ENCODE assay signal across 8 cellular contexts in genomic region chr22:23182289-23183106, GRCh38. TPM values are rescaled to one million over a fixed set of nuclear protein-coding genes. Genes with fewer than 3 reads are reported as not detected.
DNase-seq lines count a peak whose midpoint lies in the region; ATAC-seq and TF ChIP-seq lines count a peak whose summit lies in the region.

No MANE protein-coding gene starts in this region.

- peak overlapping the region; percentile 42 for H3K9ac ChIP-seq in endocrine pancreas (ENCODE audit: control insufficient read depth, insufficient read depth, low read length)

- no peaks in the 10 kb centered on the region for H3K27me3 ChIP-seq in MG63
- H3K27me3 ChIP-seq in endocrine pancreas (ENCODE audit: control insufficient read depth, insufficient read depth, low read length) = no peaks in the 10 kb centered on the region
- no peaks in the 10 kb centered on the region for H3K27me3 ChIP-seq in upper lobe of left lung

- H3K9me3 Mint-ChIP-seq in activated CD4-positive, alpha-beta T cell treated with anti-CD3 and anti-CD28 coated beads, Interleukin-2, amount 10 ng/mL, durations not matched to agents 7 days and 5 days = no peaks in the 10 kb centered on the region
- H3K9me3 Mint-ChIP-seq in neural crest cell = no peaks in the 10 kb centered on the region

- peaks cover 38% of the 10 kb centered on the region for H3K36me3 Mint-ChIP-seq in activated CD4-positive, alpha-beta T cell treated with anti-CD3 and anti-CD28 coated beads, Interleukin-2, amount 10 ng/mL, durations not matched to agents 7 days and 5 days (ENCODE audit: low read depth)
- peaks cover 9% of the 10 kb centered on the region for H3K36me3 Mint-ChIP-seq in neural crest cell (ENCODE audit: low read depth)

- no peaks in the 10 kb centered on the region for H3K27me3 Mint-ChIP-seq in activated CD4-positive, alpha-beta T cell treated with anti-CD3 and anti-CD28 coated beads, Interleukin-2, amount 10 ng/mL, durations not matched to agents 7 days and 5 days
- peaks cover 16% of the 10 kb centered on the region for H3K27me3 Mint-ChIP-seq in neural crest cell (ENCODE audit: low read depth)

- no peak for TF ChIP-seq POLR2A in upper lobe of left lung (IDR thresholded peaks at IDR 0.05)

- no peaks in the 10 kb centered on the region for H3K9me3 ChIP-seq in MG63
- H3K9me3 ChIP-seq in endocrine pancreas (ENCODE audit: control insufficient read depth, low read length) = no peaks in the 10 kb centered on the region
- H3K9me3 ChIP-seq in upper lobe of left lung = no peaks in the 10 kb centered on the region

- H3K4me3 ChIP-seq in MG63 (peak overlapping the region; percentile 32), endocrine pancreas (ENCODE audit: control insufficient read depth, insufficient read depth, low read length) (peak overlapping the region; percentile 51), upper lobe of left lung (peak overlapping the region; percentile 75 to 92 (median 77))

- H3K36me3 ChIP-seq in MG63 (peaks cover 3% of the 10 kb centered on the region; the same call in 1 of the 2 replicates), endocrine pancreas (ENCODE audit: control insufficient read depth, insufficient read depth, low read length) (no peaks in the 10 kb centered on the region), upper lobe of left lung (peaks cover 0 to 7% (median 0%) of the 10 kb centered on the region in 4 donors)

- no peak for ATAC-seq in upper lobe of left lung (ENCODE audit: low FRiP score in 2 of 2)
- no peak for ATAC-seq in HG03108 (IDR thresholded peaks at IDR 0.05; ENCODE audit: unreplicated experiment)
- ATAC-seq in GM19324 (IDR thresholded peaks at IDR 0.05; ENCODE audit: low FRiP score, unreplicated experiment) = no peak

- CTCF ChIA-PET in activated CD4-positive, alpha-beta T cell treated with anti-CD3 and anti-CD28 coated beads, Interleukin-2, amount 10 ng/mL, durations not matched to agents 7 days and 5 days (lab: Charles Lee) = interaction anchor here (0.6 to 1.4 kb wide), 3 partner anchors 52 to 108 kb away, joined by 3 read pairs; no protein-coding TSS in a partner anchor

- DNase-seq in DMS153 treated with DMSO at 0.1 percent for 48 hours (lab: John Stamatoyannopoulos, UW; ENCODE audit: unreplicated experiment) (peak; percentile 65), MG63 (peak; percentile 18), neural crest cell (ENCODE audit: low read depth, low spot score) (no peak), upper lobe of left lung (peak in 1 of 2 donors; percentile 35)
- peak; percentile 25 for DNase-seq in activated CD4-positive, alpha-beta T cell treated with anti-CD3 and anti-CD28 coated beads, Interleukin-2, amount 10 ng/mL, durations not matched to agents 7 days and 5 days

- peak overlapping the region; percentile 65 for H3K27ac Mint-ChIP-seq in activated CD4-positive, alpha-beta T cell treated with anti-CD3 and anti-CD28 coated beads, Interleukin-2, amount 10 ng/mL, durations not matched to agents 7 days and 5 days
- no peak overlapping the region for H3K27ac Mint-ChIP-seq in neural crest cell (ENCODE audit: unreplicated experiment)

- H3K4me3 Mint-ChIP-seq in activated CD4-positive, alpha-beta T cell treated with anti-CD3 and anti-CD28 coated beads, Interleukin-2, amount 10 ng/mL, durations not matched to agents 7 days and 5 days = peak overlapping the region; percentile 81
- peak overlapping the region; percentile 88 for H3K4me3 Mint-ChIP-seq in neural crest cell

- 20 to 27% methylated on average over 8 to 13 of the region's 13 CpGs for WGBS in upper lobe of left lung, 2 donors

- peaks cover 55% of the 10 kb centered on the region for H3K4me1 Mint-ChIP-seq in activated CD4-positive, alpha-beta T cell treated with anti-CD3 and anti-CD28 coated beads, Interleukin-2, amount 10 ng/mL, durations not matched to agents 7 days and 5 days
- H3K4me1 Mint-ChIP-seq in neural crest cell = peaks cover 41% of the 10 kb centered on the region

- POLR2A ChIA-PET in activated CD4-positive, alpha-beta T cell treated with anti-CD3 and anti-CD28 coated beads, Interleukin-2, amount 10 ng/mL, durations not matched to agents 7 days and 5 days (lab: Charles Lee) = no interaction called here

- H3K4me1 ChIP-seq in endocrine pancreas (ENCODE audit: control insufficient read depth, insufficient read depth, low read length) (no peaks in the 10 kb centered on the region), upper lobe of left lung (peaks cover 51 to 80% (median 59%) of the 10 kb centered on the region in 4 donors)

- peak overlapping the region; percentile 57 to 89 (median 78) for H3K27ac ChIP-seq in upper lobe of left lung

- TF ChIP-seq CTCF in neural crest cell (conservative IDR thresholded peaks at IDR 0.05) = no peak
- no peak for TF ChIP-seq CTCF in upper lobe of left lung (IDR thresholded peaks at IDR 0.05)

- TF ChIP-seq EP300 in upper lobe of left lung (IDR thresholded peaks at IDR 0.05) = no peak

RNA-seq across cellular contexts. Expression of gene BCR, which starts 2.2 kb away (rescaled TPM):
- 10.6 and 17.3 TPM in 2 replicates for total RNA-seq in MG63 (2014; rRNA removed; shearing (Covaris generic); ENCODE audit: low replicate concordance)
- 10 to 100 TPM; 45.6 to 48.1 TPM for total RNA-seq in activated CD4-positive, alpha-beta T cell treated with anti-CD3 and anti-CD28 coated beads, Interleukin-2, amount 10 ng/mL, durations not matched to agents 7 days and 5 days
- total RNA-seq in neural crest cell (49.5 and 54.2 TPM in 2 replicates), upper lobe of left lung (100 to 1,000 TPM in 1 of 6 donors, 10 to 100 TPM in 5; 47.1 to 105 (median 68.6) TPM)

RNA-seq across cellular contexts. Expression of gene RAB36, which starts 37.2 kb away (rescaled TPM):
- 0.03 TPM in 1 of 2 replicates, not detected in the other for total RNA-seq in MG63 (2014; rRNA removed; shearing (Covaris generic); ENCODE audit: low replicate concordance)
- total RNA-seq in activated CD4-positive, alpha-beta T cell treated with anti-CD3 and anti-CD28 coated beads, Interleukin-2, amount 10 ng/mL, durations not matched to agents 7 days and 5 days = under 1 TPM; 0.27 to 0.31 TPM
- 13.5 and 14.4 TPM in 2 replicates for total RNA-seq in neural crest cell
- 10 to 100 TPM in 1 of 6 donors, 1 to 10 TPM in 5; 2.6 to 17.5 (median 8.4) TPM for total RNA-seq in upper lobe of left lung

RNA-seq across cellular contexts. Expression of gene RSPH14, which starts 40.7 kb away (rescaled TPM):
- not detected in 2 replicates for total RNA-seq in MG63 (2014; rRNA removed; shearing (Covaris generic); ENCODE audit: low replicate concordance)
- under 1 TPM in 1 of 2 experiments, not detected in 1; 0.47 TPM for total RNA-seq in activated CD4-positive, alpha-beta T cell treated with anti-CD3 and anti-CD28 coated beads, Interleukin-2, amount 10 ng/mL, durations not matched to agents 7 days and 5 days
- total RNA-seq in neural crest cell (0.86 and 2.9 TPM in 2 replicates), upper lobe of left lung (1 to 10 TPM in 5 of 6 donors, not detected in 1; 1.1 to 5.2 (median 2.7) TPM)
